Comparison of ENCODE assay signal across 17 cellular contexts in genomic region chr20:24656391-24656790, GRCh38.
DNase-seq lines count a peak whose midpoint lies in the region; TF ChIP-seq lines count a peak whose summit lies in the region.
"Had no signal": no experiment of that assay in that cellular context is flagged by ENCODE, and none has a peak within 500 bp of the region (broad histone marks: within the 10 kb centered on the region; RNA-seq: fewer than 3 reads in every experiment).

No MANE protein-coding gene starts in this region.

- H3K4me3 ChIP-seq in A673 (ENCODE audit: low read depth, low read length, poor library complexity, severe bottlenecking), result no peak overlapping the region
- H3K4me3 ChIP-seq in BLaER1, result no peak overlapping the region
- no peak overlapping the region for H3K4me3 ChIP-seq in neuronal stem cell (ENCODE audit: low read length in 2 of 2)
- no peak overlapping the region for H3K4me3 ChIP-seq in Caco-2 (ENCODE audit: low read depth, low read length)
- H3K4me3 ChIP-seq: GM23338 had no signal

- H3K9ac ChIP-seq in BLaER1, result no peak overlapping the region
- no peak overlapping the region for H3K9ac ChIP-seq in neuronal stem cell (ENCODE audit: low read depth, low read length, poor library complexity)

- no peaks in the 10 kb centered on the region for H3K9me3 Mint-ChIP-seq in Caco-2 (ENCODE audit: unreplicated experiment)
- H3K9me3 Mint-ChIP-seq: CD4-positive, CD25-positive, alpha-beta regulatory T cell; CD8-positive, alpha-beta memory T cell; GM23338; H9 had no signal

- H3K14ac ChIP-seq in neuronal stem cell (ENCODE audit: low read length), result no peak overlapping the region

- no peak overlapping the region for H3K4me3 Mint-ChIP-seq in Caco-2 (ENCODE audit: unreplicated experiment)
- H3K4me3 Mint-ChIP-seq: B cell; CD4-positive, CD25-positive, alpha-beta regulatory T cell; CD8-positive, alpha-beta memory T cell; GM23338; H9 had no signal

- TF ChIP-seq CTCF in A673 (conservative IDR thresholded peaks at IDR 0.05; ENCODE audit: low read depth, low read length) (no peak), VCaP (conservative IDR thresholded peaks at IDR 0.05) (no peak), GM10266 (IDR thresholded peaks at IDR 0.05; ENCODE audit: control insufficient read depth, insufficient read depth, low read depth, missing control alignments) (no peak), Caco-2 (IDR thresholded peaks at IDR 0.05; ENCODE audit: insufficient read depth in 1 of 2, low read depth in 1 of 2, low read length in 1 of 2, severe bottlenecking in 1 of 2, unreplicated experiment in 1 of 2) (no peak)

- intact Hi-C loops in A673 (cut with micrococcal nuclease; ENCODE audit: unreplicated experiment) (no loop called here), Caco-2 (cut with micrococcal nuclease; ENCODE audit: unreplicated experiment) (no loop called here)

- H2BK120ac ChIP-seq in neuronal stem cell (ENCODE audit: low read depth, low read length), result peak overlapping the region; percentile 78

- peak overlapping the region; percentile 78 for H3K4me2 ChIP-seq in BLaER1
- H3K4me2 ChIP-seq in neuronal stem cell (ENCODE audit: insufficient read depth, low read length, poor library complexity, severe bottlenecking), result no peak overlapping the region
- H3K4me2 ChIP-seq: GM23338 had no signal

- H2BK5ac ChIP-seq in neuronal stem cell (ENCODE audit: low read length), result no peak overlapping the region

- POLR2A ChIA-PET in A673 (lab: Charles Lee; ENCODE audit: low non-redundant PET) (no interaction called here), Caco-2 (lab: Charles Lee) (interaction anchor here (0.6 kb wide), 1 partner anchor 39 kb away, joined by 4 read pairs; no protein-coding TSS in a partner anchor)

- no peak overlapping the region for H2AFZ ChIP-seq in neuronal stem cell (ENCODE audit: low read length)
- H2AFZ ChIP-seq: GM23338 had no signal

- H3K4me1 ChIP-seq in A673 (ENCODE audit: insufficient read depth, low read length, poor library complexity, severe bottlenecking) (peaks cover 73% of the 10 kb centered on the region), BLaER1 (peaks cover 85% of the 10 kb centered on the region), neuronal stem cell (ENCODE audit: control insufficient read depth in 2 of 2, insufficient read depth in 1 of 2, low read depth in 1 of 2, low read length in 2 of 2) (peaks cover 0 to 4% of the 10 kb centered on the region in 2 donors), Caco-2 (no peaks in the 10 kb centered on the region)

- CTCF ChIA-PET in A673 (lab: Charles Lee), result interaction anchor here (1.3 to 1.9 kb wide), 2 partner anchors 125 to 496 kb away, joined by 3 to 4 read pairs; no protein-coding TSS in a partner anchor
- CTCF ChIA-PET in Caco-2 (lab: Charles Lee), result no interaction called here

- H3K27me3 ChIP-seq in A673 (replicated peaks; ENCODE audit: insufficient read depth, low read depth, low read length, poor library complexity) (no peaks in the 10 kb centered on the region), BLaER1 (no peaks in the 10 kb centered on the region), neuronal stem cell (ENCODE audit: control insufficient read depth in 3 of 3, insufficient read depth in 3 of 3, low read depth in 1 of 3, low read length in 3 of 3) (no peaks in the 10 kb centered on the region), Caco-2 (replicated peaks; ENCODE audit: control insufficient read depth, insufficient read depth, low read length) (no peaks in the 10 kb centered on the region; the same call in 1 of the 2 replicates)

- H3K9me3 ChIP-seq in A673 (ENCODE audit: low read depth, low read length, poor library complexity, severe bottlenecking), result no peaks in the 10 kb centered on the region
- H3K9me3 ChIP-seq in BLaER1, result no peaks in the 10 kb centered on the region
- H3K9me3 ChIP-seq in neuronal stem cell (replicated peaks in 1 of 2; ENCODE audit: control insufficient read depth in 2 of 2, insufficient read depth in 1 of 2, low read depth in 1 of 2, low read length in 2 of 2), result no peaks in the 10 kb centered on the region
- H3K9me3 ChIP-seq in Caco-2, result no peaks in the 10 kb centered on the region

- no peak overlapping the region for H3K4ac ChIP-seq in neuronal stem cell (ENCODE audit: low read length)

- H3K23ac ChIP-seq in neuronal stem cell (ENCODE audit: low read depth, low read length, poor library complexity), result peak overlapping the region; percentile 8

- H2BK12ac ChIP-seq in neuronal stem cell (ENCODE audit: low read length), result no peak overlapping the region

- no peaks in the 10 kb centered on the region for H3K36me3 Mint-ChIP-seq in Caco-2 (ENCODE audit: insufficient read depth, unreplicated experiment)
- H3K36me3 Mint-ChIP-seq: CD4-positive, CD25-positive, alpha-beta regulatory T cell; CD8-positive, alpha-beta memory T cell had no signal

- no peak overlapping the region for H4K91ac ChIP-seq in neuronal stem cell (ENCODE audit: low read depth, low read length, poor library complexity)

- peaks cover 20% of the 10 kb centered on the region for H3K27me3 Mint-ChIP-seq in Caco-2 (ENCODE audit: insufficient read depth, unreplicated experiment)
- H3K27me3 Mint-ChIP-seq: CD4-positive, CD25-positive, alpha-beta regulatory T cell had no signal

- DNase-seq in A673 (ENCODE audit: low spot score) (no peak), neuronal stem cell (ENCODE audit: low spot score) (no peak), GM10266 (ENCODE audit: extremely low spot score) (no peak), NCI-H526 treated with DMSO at 0.1 percent for 48 hours (lab: John Stamatoyannopoulos, UW) (no peak), Caco-2 (no peak)
- DNase-seq: C1 segment of cervical spinal cord; Calu3; CD4-positive, CD25-positive, alpha-beta regulatory T cell; CD8-positive, alpha-beta memory T cell; DMS53; DMS79 treated with DMSO at 0.1 percent for 48 hours; GF-D8; H9 had no signal

- no peaks in the 10 kb centered on the region for H3K79me1 ChIP-seq in neuronal stem cell (ENCODE audit: low read depth, low read length)

- H3K27ac Mint-ChIP-seq in Caco-2 (ENCODE audit: unreplicated experiment), result no peak overlapping the region
- H3K27ac Mint-ChIP-seq: B cell; CD4-positive, CD25-positive, alpha-beta regulatory T cell; CD8-positive, alpha-beta memory T cell; GM23338 had no signal

- no peaks in the 10 kb centered on the region for H3K36me3 ChIP-seq in A673 (ENCODE audit: insufficient read depth, low read length, poor library complexity, severe bottlenecking)
- H3K36me3 ChIP-seq in BLaER1, result no peaks in the 10 kb centered on the region
- no peaks in the 10 kb centered on the region for H3K36me3 ChIP-seq in neuronal stem cell (replicated peaks in 1 of 2; ENCODE audit: control insufficient read depth in 2 of 2, insufficient read depth in 2 of 2, low read length in 2 of 2)
- no peaks in the 10 kb centered on the region for H3K36me3 ChIP-seq in Caco-2 (ENCODE audit: control insufficient read depth, insufficient read depth, low read length)

- H4K20me1 ChIP-seq in BLaER1, result no peaks in the 10 kb centered on the region

- no TSS peak for BruUV-seq in A673 (replicated peaks; lab: Mats Ljungman, UMichigan)
- BruUV-seq in Caco-2 (replicated peaks; lab: Mats Ljungman, UMichigan), result no TSS peak

- no CpG with 5 or more reads among the region's 12 CpGs for WGBS in neuronal stem cell (ENCODE audit: extremely low coverage in 2 of 2, insufficient read length in 2 of 2, insufficient replicate concordance in 1 of 2), 2 donors

- H2BK15ac ChIP-seq in neuronal stem cell (ENCODE audit: low read length), result no peak overlapping the region

- no peak overlapping the region for H3K18ac ChIP-seq in neuronal stem cell (ENCODE audit: low read length)

- H4K8ac ChIP-seq in neuronal stem cell (ENCODE audit: low read depth, low read length), result no peak overlapping the region

- H2AK5ac ChIP-seq in neuronal stem cell (ENCODE audit: low read depth, low read length), result peak overlapping the region; percentile 23

- no peaks in the 10 kb centered on the region for H3K4me1 Mint-ChIP-seq in Caco-2 (ENCODE audit: low read depth, unreplicated experiment)
- H3K4me1 Mint-ChIP-seq: CD4-positive, CD25-positive, alpha-beta regulatory T cell; CD8-positive, alpha-beta memory T cell; GM23338; H9 had no signal

- H3K27ac ChIP-seq in A673 (ENCODE audit: low read depth, low read length, poor library complexity, severe bottlenecking) (peak overlapping the region; percentile 94), BLaER1 (peak overlapping the region; percentile 53; the same call in 1 of the 2 replicates), VCaP (peak overlapping the region; percentile 74), neuronal stem cell (replicated peaks; ENCODE audit: low read length) (no peak overlapping the region)
